In the genomic region with DNA sequence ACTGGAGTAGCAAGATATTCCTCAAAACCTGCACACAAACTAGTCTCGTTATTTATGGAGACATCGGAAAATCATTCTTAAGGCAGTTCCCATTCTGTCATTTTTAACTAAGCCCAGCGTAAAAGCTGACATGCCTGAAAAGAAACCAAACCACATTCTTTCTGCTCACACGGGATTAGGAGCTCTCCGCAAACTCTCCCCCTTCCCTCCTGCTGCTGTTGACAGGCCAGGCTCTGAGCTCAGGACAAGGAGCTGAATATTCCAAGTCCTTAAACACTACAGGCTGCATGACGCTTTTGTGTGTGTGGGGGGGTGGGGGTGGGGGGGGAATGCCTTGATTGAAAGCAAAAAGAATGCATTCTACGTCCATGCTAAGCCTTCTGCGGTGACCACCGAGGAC, we compare ENCODE assay signal across 1 cellular context.
TF ChIP-seq lines count a peak whose summit lies in the region.

No MANE protein-coding gene starts in this region.

TF ChIP-seq in H1, 55 proteins besides CTCF, POLR2A, EP300 and RAD21:
- TF ChIP-seq TEAD4 (IDR thresholded peaks at IDR 0.05; ENCODE audit: low read depth, low read length) (peak; percentile 45; the same call in 1 of the 2 replicates), SUZ12 (IDR thresholded peaks at IDR 0.05; ENCODE audit: low read length) (no peak), SP2 (IDR thresholded peaks at IDR 0.05; ENCODE audit: low read length) (no peak), BRCA1 (IDR thresholded peaks at IDR 0.05; ENCODE audit: low read depth, low read length) (peak; percentile 47), SP1 (IDR thresholded peaks at IDR 0.05; ENCODE audit: low read depth, low read length) (peak; percentile 27; the same call in 1 of the 2 replicates), TBP (IDR thresholded peaks at IDR 0.05; ENCODE audit: low read depth, low read length) (no peak), SIN3A (conservative IDR thresholded peaks at IDR 0.05 in 1 of 2, IDR thresholded peaks at IDR 0.05 in 1 of 2; ENCODE audit: low read depth in 1 of 2, low read length in 2 of 2) (peak in 1 of 2 experiments; percentile 58; a peak in 1 of 4 replicates), BCL11A (IDR thresholded peaks at IDR 0.05; ENCODE audit: low read depth in 2 of 2, low read length in 2 of 2) (no peak), HDAC6 (IDR thresholded peaks at IDR 0.05; ENCODE audit: low read depth, low read length) (no peak), CHD2 (IDR thresholded peaks at IDR 0.05; ENCODE audit: low read length) (peak; percentile 75), CBX5 (IDR thresholded peaks at IDR 0.05; ENCODE audit: low read depth, low read length) (no peak)
- TF ChIP-seq, protein P1, sequence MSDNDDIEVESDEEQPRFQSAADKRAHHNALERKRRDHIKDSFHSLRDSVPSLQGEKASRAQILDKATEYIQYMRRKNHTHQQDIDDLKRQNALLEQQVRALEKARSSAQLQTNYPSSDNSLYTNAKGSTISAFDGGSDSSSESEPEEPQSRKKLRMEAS (IDR thresholded peaks at IDR 0.05): no peak
- TF ChIP-seq, protein P2, sequence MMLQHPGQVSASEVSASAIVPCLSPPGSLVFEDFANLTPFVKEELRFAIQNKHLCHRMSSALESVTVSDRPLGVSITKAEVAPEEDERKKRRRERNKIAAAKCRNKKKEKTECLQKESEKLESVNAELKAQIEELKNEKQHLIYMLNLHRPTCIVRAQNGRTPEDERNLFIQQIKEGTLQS (IDR thresholded peaks at IDR 0.05; ENCODE audit: insufficient read depth, low read depth, low read length): no peak
- TF ChIP-seq, protein P3, sequence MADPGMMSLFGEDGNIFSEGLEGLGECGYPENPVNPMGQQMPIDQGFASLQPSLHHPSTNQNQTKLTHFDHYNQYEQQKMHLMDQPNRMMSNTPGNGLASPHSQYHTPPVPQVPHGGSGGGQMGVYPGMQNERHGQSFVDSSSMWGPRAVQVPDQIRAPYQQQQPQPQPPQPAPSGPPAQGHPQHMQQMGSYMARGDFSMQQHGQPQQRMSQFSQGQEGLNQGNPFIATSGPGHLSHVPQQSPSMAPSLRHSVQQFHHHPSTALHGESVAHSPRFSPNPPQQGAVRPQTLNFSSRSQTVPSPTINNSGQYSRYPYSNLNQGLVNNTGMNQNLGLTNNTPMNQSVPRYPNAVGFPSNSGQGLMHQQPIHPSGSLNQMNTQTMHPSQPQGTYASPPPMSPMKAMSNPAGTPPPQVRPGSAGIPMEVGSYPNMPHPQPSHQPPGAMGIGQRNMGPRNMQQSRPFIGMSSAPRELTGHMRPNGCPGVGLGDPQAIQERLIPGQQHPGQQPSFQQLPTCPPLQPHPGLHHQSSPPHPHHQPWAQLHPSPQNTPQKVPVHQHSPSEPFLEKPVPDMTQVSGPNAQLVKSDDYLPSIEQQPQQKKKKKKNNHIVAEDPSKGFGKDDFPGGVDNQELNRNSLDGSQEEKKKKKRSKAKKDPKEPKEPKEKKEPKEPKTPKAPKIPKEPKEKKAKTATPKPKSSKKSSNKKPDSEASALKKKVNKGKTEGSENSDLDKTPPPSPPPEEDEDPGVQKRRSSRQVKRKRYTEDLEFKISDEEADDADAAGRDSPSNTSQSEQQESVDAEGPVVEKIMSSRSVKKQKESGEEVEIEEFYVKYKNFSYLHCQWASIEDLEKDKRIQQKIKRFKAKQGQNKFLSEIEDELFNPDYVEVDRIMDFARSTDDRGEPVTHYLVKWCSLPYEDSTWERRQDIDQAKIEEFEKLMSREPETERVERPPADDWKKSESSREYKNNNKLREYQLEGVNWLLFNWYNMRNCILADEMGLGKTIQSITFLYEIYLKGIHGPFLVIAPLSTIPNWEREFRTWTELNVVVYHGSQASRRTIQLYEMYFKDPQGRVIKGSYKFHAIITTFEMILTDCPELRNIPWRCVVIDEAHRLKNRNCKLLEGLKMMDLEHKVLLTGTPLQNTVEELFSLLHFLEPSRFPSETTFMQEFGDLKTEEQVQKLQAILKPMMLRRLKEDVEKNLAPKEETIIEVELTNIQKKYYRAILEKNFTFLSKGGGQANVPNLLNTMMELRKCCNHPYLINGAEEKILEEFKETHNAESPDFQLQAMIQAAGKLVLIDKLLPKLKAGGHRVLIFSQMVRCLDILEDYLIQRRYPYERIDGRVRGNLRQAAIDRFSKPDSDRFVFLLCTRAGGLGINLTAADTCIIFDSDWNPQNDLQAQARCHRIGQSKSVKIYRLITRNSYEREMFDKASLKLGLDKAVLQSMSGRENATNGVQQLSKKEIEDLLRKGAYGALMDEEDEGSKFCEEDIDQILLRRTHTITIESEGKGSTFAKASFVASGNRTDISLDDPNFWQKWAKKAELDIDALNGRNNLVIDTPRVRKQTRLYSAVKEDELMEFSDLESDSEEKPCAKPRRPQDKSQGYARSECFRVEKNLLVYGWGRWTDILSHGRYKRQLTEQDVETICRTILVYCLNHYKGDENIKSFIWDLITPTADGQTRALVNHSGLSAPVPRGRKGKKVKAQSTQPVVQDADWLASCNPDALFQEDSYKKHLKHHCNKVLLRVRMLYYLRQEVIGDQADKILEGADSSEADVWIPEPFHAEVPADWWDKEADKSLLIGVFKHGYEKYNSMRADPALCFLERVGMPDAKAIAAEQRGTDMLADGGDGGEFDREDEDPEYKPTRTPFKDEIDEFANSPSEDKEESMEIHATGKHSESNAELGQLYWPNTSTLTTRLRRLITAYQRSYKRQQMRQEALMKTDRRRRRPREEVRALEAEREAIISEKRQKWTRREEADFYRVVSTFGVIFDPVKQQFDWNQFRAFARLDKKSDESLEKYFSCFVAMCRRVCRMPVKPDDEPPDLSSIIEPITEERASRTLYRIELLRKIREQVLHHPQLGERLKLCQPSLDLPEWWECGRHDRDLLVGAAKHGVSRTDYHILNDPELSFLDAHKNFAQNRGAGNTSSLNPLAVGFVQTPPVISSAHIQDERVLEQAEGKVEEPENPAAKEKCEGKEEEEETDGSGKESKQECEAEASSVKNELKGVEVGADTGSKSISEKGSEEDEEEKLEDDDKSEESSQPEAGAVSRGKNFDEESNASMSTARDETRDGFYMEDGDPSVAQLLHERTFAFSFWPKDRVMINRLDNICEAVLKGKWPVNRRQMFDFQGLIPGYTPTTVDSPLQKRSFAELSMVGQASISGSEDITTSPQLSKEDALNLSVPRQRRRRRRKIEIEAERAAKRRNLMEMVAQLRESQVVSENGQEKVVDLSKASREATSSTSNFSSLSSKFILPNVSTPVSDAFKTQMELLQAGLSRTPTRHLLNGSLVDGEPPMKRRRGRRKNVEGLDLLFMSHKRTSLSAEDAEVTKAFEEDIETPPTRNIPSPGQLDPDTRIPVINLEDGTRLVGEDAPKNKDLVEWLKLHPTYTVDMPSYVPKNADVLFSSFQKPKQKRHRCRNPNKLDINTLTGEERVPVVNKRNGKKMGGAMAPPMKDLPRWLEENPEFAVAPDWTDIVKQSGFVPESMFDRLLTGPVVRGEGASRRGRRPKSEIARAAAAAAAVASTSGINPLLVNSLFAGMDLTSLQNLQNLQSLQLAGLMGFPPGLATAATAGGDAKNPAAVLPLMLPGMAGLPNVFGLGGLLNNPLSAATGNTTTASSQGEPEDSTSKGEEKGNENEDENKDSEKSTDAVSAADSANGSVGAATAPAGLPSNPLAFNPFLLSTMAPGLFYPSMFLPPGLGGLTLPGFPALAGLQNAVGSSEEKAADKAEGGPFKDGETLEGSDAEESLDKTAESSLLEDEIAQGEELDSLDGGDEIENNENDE (IDR thresholded peaks at IDR 0.05; ENCODE audit: insufficient replicate concordance, low read length): no peak
